ENCODE assay signal across 29 cellular contexts in the genomic region with DNA sequence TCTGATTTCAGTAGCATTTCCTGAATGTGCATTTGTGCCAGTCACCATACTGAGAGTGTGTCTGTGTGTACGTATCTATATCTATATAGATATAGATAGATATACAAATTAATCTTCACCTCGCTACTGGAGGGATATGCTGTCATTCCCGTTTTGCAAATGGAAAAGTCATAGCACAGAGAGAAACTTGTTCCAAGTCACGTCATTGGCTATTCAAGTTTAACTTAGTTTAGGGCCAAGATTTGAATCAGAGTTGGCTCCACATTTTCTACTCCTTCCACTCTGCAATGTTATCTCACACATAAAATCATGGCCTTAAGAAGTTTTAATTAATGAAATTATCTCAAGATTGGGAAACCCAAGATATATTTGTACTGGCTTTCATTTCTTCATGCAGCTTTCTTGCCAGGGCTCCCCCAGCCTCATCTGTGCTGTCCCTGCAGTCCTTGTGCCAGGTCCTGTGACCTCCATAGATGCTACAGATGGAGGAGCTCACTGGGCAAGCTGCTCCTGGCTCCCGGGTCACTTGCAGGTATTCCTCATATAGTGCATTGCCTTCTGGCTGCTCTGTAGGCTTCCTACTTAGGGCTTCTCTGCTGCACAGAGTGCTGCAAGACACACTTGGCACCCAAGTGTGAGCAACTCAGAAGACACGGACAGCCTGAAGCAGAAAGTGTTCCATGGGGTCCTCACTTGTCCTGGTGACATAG.
"Had no signal": no experiment of that assay in that cellular context is flagged by ENCODE, and none has a peak within 500 bp of the region (broad histone marks: within the 10 kb centered on the region; RNA-seq: fewer than 3 reads in every experiment).

No MANE protein-coding gene starts in this region.

- H3K27me3 ChIP-seq: brain microvascular endothelial cell, MG63 had no signal

- H3K4me3 ChIP-seq: MG63 had no signal

- H3K36me3 ChIP-seq: brain microvascular endothelial cell, MG63 had no signal

- H3K27ac ChIP-seq: brain microvascular endothelial cell had no signal

- H3K9me3 ChIP-seq: MG63 had no signal

- ATAC-seq: activated naive CD8-positive, alpha-beta T cell treated with anti-CD3 and anti-CD28 coated beads, Interleukin-2, amount 50 U/mL, for 24 hours; Panc1; SK-N-SH treated with all-trans-retinoic acid at 6 μM for 48 hours; T-cell had no signal

- DNase-seq: activated B cell treated with CpG ODN at 0.5 μM for 24 hours; activated CD4-positive, alpha-beta memory T cell treated with anti-CD3 and anti-CD28 coated beads for 36 hours; activated CD4-positive, alpha-beta T cell treated with anti-CD3 and anti-CD28 coated beads for 4 hours; activated CD4-positive, alpha-beta T cell treated with anti-CD3 and anti-CD28 coated beads, Interleukin-2, amount 50 U/mL, for 1 hour; activated CD4-positive, CD25-positive, alpha-beta regulatory T cell treated with anti-CD3 and anti-CD28 coated beads, Interleukin-2, amount 50 U/mL, for 72 hours; activated CD8-positive, alpha-beta memory T cell treated with anti-CD3 and anti-CD28 coated beads, Interleukin-2, amount 50 U/mL, for 4 hours; activated effector memory CD4-positive, alpha-beta T cell treated with Interleukin-2 at 50 U/mL for 16 hours; activated naive CD4-positive, alpha-beta T cell treated with anti-CD3 and anti-CD28 coated beads, Interleukin-2, amount 10 ng/mL, durations not matched to agents 7 days and 5 days; activated naive CD8-positive, alpha-beta T cell treated with anti-CD3 and anti-CD28 coated beads, Interleukin-2, amount 50 U/mL, for 24 hours; activated T-cell treated with anti-CD3 and anti-CD28 coated beads for 4 hours; activated T-cell treated with anti-CD3 and anti-CD28 coated beads, Interleukin-2, amount 50 U/mL, for 48 hours; anterior cingulate cortex; brain microvascular endothelial cell; KBM-7; MG63; NCI-H1048; NCI-H1105 treated with DMSO at 0.1 percent for 48 hours; NCI-H1436; NCI-H1694; NCI-H1930; NCI-H2081 treated with DMSO at 0.1 percent for 48 hours; NCI-H345; NCI-H524 treated with DMSO at 0.1 percent for 48 hours; SIG-M5; T-cell; T-helper 2 cell; T-helper 9 cell had no signal
